In genomic region chr1:210293191-210293607, GRCh38 we compare ENCODE assay signal across 8 cellular contexts. TPM values are rescaled to one million over a fixed set of nuclear protein-coding genes. Genes with fewer than 3 reads are reported as not detected.
DNase-seq lines count a peak whose midpoint lies in the region; ATAC-seq and TF ChIP-seq lines count a peak whose summit lies in the region.

No MANE protein-coding gene starts in this region.

- H3K4me3 ChIP-seq in skin epidermis = peak overlapping the region in 1 of 7 experiments; percentile 22

- intact Hi-C loops in natural killer cell (cut with micrococcal nuclease) = no loop called here

- H3K4me1 Mint-ChIP-seq in natural killer cell = peaks cover 0 to 5% of the 10 kb centered on the region in 2 donors

- H3K27ac ChIP-seq in skin epidermis = peak overlapping the region in 17 of 21 experiments; percentile 51 to 90 (median 80)

- ATAC-seq in natural killer cell = no peak

- peaks cover 23 to 43% of the 10 kb centered on the region in 2 donors for H3K27me3 Mint-ChIP-seq in natural killer cell (ENCODE audit: low read depth in 2 of 2)

- H3K27ac Mint-ChIP-seq in natural killer cell = no peak overlapping the region

- no peaks in the 10 kb centered on the region for H3K36me3 Mint-ChIP-seq in natural killer cell

- DNase-seq in GM04503 (ENCODE audit: low read depth) (peak; percentile 92), astrocyte of the hippocampus (ENCODE audit: low read depth, low spot score) (peak; percentile 87), islet precursor cell (peak; percentile 52), NCI-H146 treated with DMSO at 0.1 percent for 48 hours (lab: John Stamatoyannopoulos, UW; ENCODE audit: unreplicated experiment) (no peak), ACHN (no peak), natural killer cell (no peak)
- DNase-seq in activated CD4-positive, alpha-beta T cell treated with anti-CD3 and anti-CD28 coated beads for 1 hour = no peak

- H3K4me3 Mint-ChIP-seq in natural killer cell = no peak overlapping the region

- TF ChIP-seq CTCF in natural killer cell (IDR thresholded peaks at IDR 0.05) = no peak

- H3K9me3 Mint-ChIP-seq in natural killer cell = no peaks in the 10 kb centered on the region

- in situ Hi-C loops in ACHN (cut with HindIII; ENCODE audit: low pct_ligation_motif_present, low pct_unique_long_range_greater_than_20kb, low sequenced_read_pairs) = no loop called here

RNA-seq across cellular contexts. Expression of gene HHAT, which starts 35.5 kb away (rescaled TPM):
- total RNA-seq in natural killer cell = 1 to 10 TPM in 1 of 3 donors, under 1 TPM in 2; 0.79 to 1.1 (median 0.82) TPM

Comparison
In these comparisons a context has a peak if more than half of its experiments do, and no peak if none do; other contexts are left out.
1. DNase-seq: peak in GM04503 (single experiment), astrocyte of the hippocampus (single experiment) and islet precursor cell (single experiment); none in NCI-H146 treated with DMSO at 0.1 percent for 48 hours (single experiment), ACHN (single experiment), activated CD4-positive, alpha-beta T cell treated with anti-CD3 and anti-CD28 coated beads for 1 hour (single experiment) and natural killer cell (single experiment).